28 cellular contexts compared by ENCODE assay signal in the genomic region with DNA sequence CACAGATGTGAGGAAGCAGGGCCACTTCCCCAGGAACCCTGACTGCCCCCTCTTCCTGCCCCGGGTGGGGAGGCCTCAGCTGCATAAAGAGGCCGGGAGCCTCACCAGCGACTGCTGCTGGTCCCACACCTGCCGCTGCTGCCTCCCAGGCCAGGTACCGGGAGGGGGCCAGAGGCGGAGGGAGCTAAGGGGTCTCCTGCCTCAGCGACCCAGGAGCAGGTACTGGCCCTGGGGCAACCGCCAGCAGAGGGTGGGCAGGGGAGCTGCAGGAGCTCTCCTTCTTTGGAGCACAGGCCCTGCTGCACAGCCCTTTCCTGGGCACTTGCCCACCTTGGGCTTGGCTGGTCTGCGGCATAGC. TPM values are rescaled to one million over a fixed set of nuclear protein-coding genes. Genes with fewer than 3 reads are reported as not detected.
DNase-seq lines count a peak whose midpoint lies in the region; ATAC-seq and TF ChIP-seq lines count a peak whose summit lies in the region.
"Had no signal": no experiment of that assay in that cellular context is flagged by ENCODE, and none has a peak within 500 bp of the region (broad histone marks: within the 10 kb centered on the region; RNA-seq: fewer than 3 reads in every experiment).

No MANE protein-coding gene starts in this region.

- H3K36me3 ChIP-seq in BLaER1: no peaks in the 10 kb centered on the region
- H3K36me3 ChIP-seq in BLaER1 treated with 17β-estradiol and CSF1 and Interleukin-3, amounts not matched to agents 10 nM and 100 nM: no peaks in the 10 kb centered on the region
- H3K36me3 ChIP-seq in ascending aorta: no peaks in the 10 kb centered on the region
- H3K36me3 ChIP-seq: HAP-1, MG63, right lobe of liver, transverse colon had no signal

- H3K4me3 Mint-ChIP-seq in activated naive CD8-positive, alpha-beta T cell treated with anti-CD3 and anti-CD28 coated beads for 36 hours: no peak overlapping the region
- peak overlapping the region; percentile 59 to 87 (median 72) for H3K4me3 Mint-ChIP-seq in naive thymus-derived CD8-positive, alpha-beta T cell
- H3K4me3 Mint-ChIP-seq: activated CD4-positive, alpha-beta memory T cell treated with anti-CD3 and anti-CD28 coated beads for 36 hours; T-helper 17 cell had no signal

- H3K9ac ChIP-seq in BLaER1: peak overlapping the region; percentile 53
- peak overlapping the region in 6 of 11 experiments; percentile 24 to 57 (median 45); a peak in 8 of 22 replicates for H3K9ac ChIP-seq in BLaER1 treated with 17β-estradiol and CSF1 and Interleukin-3, amounts not matched to agents 10 nM and 100 nM

- TF ChIP-seq CTCF in ascending aorta (IDR thresholded peaks at IDR 0.05): no peak

- H3K27me3 ChIP-seq in BLaER1: no peaks in the 10 kb centered on the region
- no peaks in the 10 kb centered on the region for H3K27me3 ChIP-seq in BLaER1 treated with 17β-estradiol and CSF1 and Interleukin-3, amounts not matched to agents 10 nM and 100 nM
- H3K27me3 ChIP-seq in ascending aorta: no peaks in the 10 kb centered on the region
- H3K27me3 ChIP-seq: MG63, right lobe of liver, transverse colon had no signal

- peak overlapping the region; percentile 83 for H3K27ac Mint-ChIP-seq in activated naive CD8-positive, alpha-beta T cell treated with anti-CD3 and anti-CD28 coated beads for 36 hours
- peak overlapping the region in 9 of 10 donors; percentile 41 to 95 (median 92) for H3K27ac Mint-ChIP-seq in naive thymus-derived CD8-positive, alpha-beta T cell
- H3K27ac Mint-ChIP-seq: activated CD4-positive, alpha-beta memory T cell treated with anti-CD3 and anti-CD28 coated beads for 36 hours; T-helper 17 cell had no signal

- H3K36me3 Mint-ChIP-seq in activated naive CD8-positive, alpha-beta T cell treated with anti-CD3 and anti-CD28 coated beads for 36 hours: no peaks in the 10 kb centered on the region
- no peaks in the 10 kb centered on the region for H3K36me3 Mint-ChIP-seq in naive thymus-derived CD8-positive, alpha-beta T cell
- H3K36me3 Mint-ChIP-seq: activated CD4-positive, alpha-beta memory T cell treated with anti-CD3 and anti-CD28 coated beads for 36 hours had no signal

- H3K27ac ChIP-seq in BLaER1 (peak overlapping the region; percentile 68), ascending aorta (no peak overlapping the region)
- H3K27ac ChIP-seq in BLaER1 treated with 17β-estradiol and CSF1 and Interleukin-3, amounts not matched to agents 10 nM and 100 nM: peak overlapping the region in 4 of 11 experiments; percentile 15 to 56 (median 30); a peak in 7 of 22 replicates
- H3K27ac ChIP-seq: esophagus muscularis mucosa, right lobe of liver, SK-N-MC, transverse colon had no signal

- no peaks in the 10 kb centered on the region for H3K9me3 Mint-ChIP-seq in activated naive CD8-positive, alpha-beta T cell treated with anti-CD3 and anti-CD28 coated beads for 36 hours
- no peaks in the 10 kb centered on the region for H3K9me3 Mint-ChIP-seq in naive thymus-derived CD8-positive, alpha-beta T cell
- H3K9me3 Mint-ChIP-seq: activated CD4-positive, alpha-beta memory T cell treated with anti-CD3 and anti-CD28 coated beads for 36 hours had no signal

- intact Hi-C loops in ascending aorta (cut with DNase I): no loop called here

- no peaks in the 10 kb centered on the region for H3K27me3 Mint-ChIP-seq in activated naive CD8-positive, alpha-beta T cell treated with anti-CD3 and anti-CD28 coated beads for 36 hours
- H3K27me3 Mint-ChIP-seq in naive thymus-derived CD8-positive, alpha-beta T cell: no peaks in the 10 kb centered on the region
- H3K27me3 Mint-ChIP-seq: activated CD4-positive, alpha-beta memory T cell treated with anti-CD3 and anti-CD28 coated beads for 36 hours; T-helper 17 cell had no signal

- peak overlapping the region; percentile 25; the same call in 1 of the 2 replicates for H3K4me3 ChIP-seq in BLaER1
- no peak overlapping the region; a peak in 2 of 20 replicates for H3K4me3 ChIP-seq in BLaER1 treated with 17β-estradiol and CSF1 and Interleukin-3, amounts not matched to agents 10 nM and 100 nM
- H3K4me3 ChIP-seq in ascending aorta: no peak overlapping the region
- H3K4me3 ChIP-seq: esophagus muscularis mucosa, HAP-1, MG63, right lobe of liver, SK-N-MC, transverse colon had no signal

- DNase-seq in activated naive CD8-positive, alpha-beta T cell treated with anti-CD3 and anti-CD28 coated beads for 36 hours: no peak
- peak in 2 of 10 donors; percentile 34 to 64 for DNase-seq in naive thymus-derived CD8-positive, alpha-beta T cell
- no peak for DNase-seq in ascending aorta (ENCODE audit: low spot score in 2 of 2)
- DNase-seq: activated CD4-positive, alpha-beta memory T cell treated with anti-CD3 and anti-CD28 coated beads for 36 hours; C1 segment of cervical spinal cord; COR-L47; dermis blood vessel endothelial cell; DMS53; foreskin fibroblast; KG1; mammary epithelial cell; MG63; NCI-H1105; NCI-H187; NCI-H2171; NCI-H82; stimulated activated CD4-positive, alpha-beta T cell treated with anti-CD3 and anti-CD28 coated beads, Interleukin-4, amount 100 ng/mL, for 1 hour; T-helper 17 cell; transverse colon had no signal

- POLR2A ChIA-PET in naive thymus-derived CD8-positive, alpha-beta T cell (lab: Charles Lee): interaction anchor here (0.9 to 4.1 kb wide), 5 partner anchors 8 to 330 kb away, joined by 3 to 49 read pairs (median 5); partner anchors contain the start of genes GUK1 and IBA57

- H3K4me1 Mint-ChIP-seq in activated naive CD8-positive, alpha-beta T cell treated with anti-CD3 and anti-CD28 coated beads for 36 hours: peaks cover 26% of the 10 kb centered on the region
- peaks cover 15 to 44% (median 33%) of the 10 kb centered on the region in 4 donors for H3K4me1 Mint-ChIP-seq in naive thymus-derived CD8-positive, alpha-beta T cell

- H3K9me3 ChIP-seq in BLaER1 (no peaks in the 10 kb centered on the region), ascending aorta (no peaks in the 10 kb centered on the region)
- no peaks in the 10 kb centered on the region for H3K9me3 ChIP-seq in BLaER1 treated with 17β-estradiol and CSF1 and Interleukin-3, amounts not matched to agents 10 nM and 100 nM (replicated peaks in 1 of 11)
- H3K9me3 ChIP-seq: esophagus muscularis mucosa, HAP-1, MG63, right lobe of liver, transverse colon had no signal

- peak; percentile 44 to 51 for ATAC-seq in naive thymus-derived CD8-positive, alpha-beta T cell
- ATAC-seq in HG02610 (IDR thresholded peaks at IDR 0.05; ENCODE audit: unreplicated experiment): no peak
- no peak for ATAC-seq in SK-N-SH treated with all-trans-retinoic acid at 6 μM for 48 hours
- ATAC-seq: activated CD4-positive, CD25-positive, alpha-beta regulatory T cell treated with anti-CD3 and anti-CD28 coated beads, Interleukin-2, amount 50 U/mL, for 24 hours; right lobe of liver; T-helper 17 cell had no signal

- peak overlapping the region; percentile 78 for H3K4me2 ChIP-seq in BLaER1
- H3K4me2 ChIP-seq in BLaER1 treated with 17β-estradiol and CSF1 and Interleukin-3, amounts not matched to agents 10 nM and 100 nM: peak overlapping the region; percentile 54 to 83 (median 73)

- H3K4me1 ChIP-seq in BLaER1 (peaks cover 55% of the 10 kb centered on the region), ascending aorta (peaks cover 0 to 4% of the 10 kb centered on the region in 2 donors)
- peaks cover 28 to 64% (median 50%) of the 10 kb centered on the region in 10 experiments for H3K4me1 ChIP-seq in BLaER1 treated with 17β-estradiol and CSF1 and Interleukin-3, amounts not matched to agents 10 nM and 100 nM
- H3K4me1 ChIP-seq: HAP-1, right lobe of liver had no signal

- peaks cover 29% of the 10 kb centered on the region for H4K20me1 ChIP-seq in BLaER1
- H4K20me1 ChIP-seq in BLaER1 treated with 17β-estradiol and CSF1 and Interleukin-3, amounts not matched to agents 10 nM and 100 nM: peaks cover 0 to 55% (median 30%) of the 10 kb centered on the region in 11 experiments; a peak in 12 of 22 replicates

RNA-seq across cellular contexts. Expression of gene GJC2, which starts 6.8 kb away (rescaled TPM):
- total RNA-seq in activated naive CD8-positive, alpha-beta T cell treated with anti-CD3 and anti-CD28 coated beads for 36 hours: 1 to 10 TPM; 1.1 to 1.2 TPM
- total RNA-seq in naive thymus-derived CD8-positive, alpha-beta T cell: 1 to 10 TPM; 2.6 to 2.8 TPM
- under 1 TPM in 2 of 3 donors, not detected in 1; 0.16 to 0.22 TPM for polyA plus RNA-seq in naive thymus-derived CD8-positive, alpha-beta T cell
- 5.4 TPM for total RNA-seq in ascending aorta

RNA-seq across cellular contexts. Expression of gene IBA57, which starts 9.1 kb away (rescaled TPM):
- 10 to 100 TPM; 18.1 to 19.3 TPM for total RNA-seq in activated naive CD8-positive, alpha-beta T cell treated with anti-CD3 and anti-CD28 coated beads for 36 hours
- total RNA-seq in naive thymus-derived CD8-positive, alpha-beta T cell: 10 to 100 TPM; 11.0 to 12.3 TPM
- 1 to 10 TPM; 3.3 to 4.2 (median 3.4) TPM for polyA plus RNA-seq in naive thymus-derived CD8-positive, alpha-beta T cell
- 55.6 TPM for total RNA-seq in ascending aorta

RNA-seq across cellular contexts. Expression of gene GUK1, which starts 16.4 kb away (rescaled TPM):
- total RNA-seq in activated naive CD8-positive, alpha-beta T cell treated with anti-CD3 and anti-CD28 coated beads for 36 hours: 100 to 1,000 TPM; 294 to 304 TPM
- 100 to 1,000 TPM; 189 to 202 TPM for total RNA-seq in naive thymus-derived CD8-positive, alpha-beta T cell
- 100 to 1,000 TPM; 369 to 466 (median 374) TPM for polyA plus RNA-seq in naive thymus-derived CD8-positive, alpha-beta T cell
- total RNA-seq in ascending aorta: 979 TPM

RNA-seq across cellular contexts. Expression of gene MRPL55, which starts 47.4 kb away (rescaled TPM):
- total RNA-seq in activated naive CD8-positive, alpha-beta T cell treated with anti-CD3 and anti-CD28 coated beads for 36 hours: 10 to 100 TPM; 75.0 to 82.4 TPM
- 10 to 100 TPM; 61.9 to 64.8 TPM for total RNA-seq in naive thymus-derived CD8-positive, alpha-beta T cell
- polyA plus RNA-seq in naive thymus-derived CD8-positive, alpha-beta T cell: 100 to 1,000 TPM in 2 of 3 donors, 10 to 100 TPM in 1; 96.9 to 130 (median 103) TPM
- total RNA-seq in ascending aorta: 23.6 TPM

RNA-seq across cellular contexts. Expression of gene OBSCN, which starts 51.3 kb away (rescaled TPM):
- 10 to 100 TPM; 13.7 to 14.9 TPM for total RNA-seq in activated naive CD8-positive, alpha-beta T cell treated with anti-CD3 and anti-CD28 coated beads for 36 hours
- total RNA-seq in naive thymus-derived CD8-positive, alpha-beta T cell: 100 to 1,000 TPM in 1 of 2 experiments, 10 to 100 TPM in 1; 99.3 to 102 TPM
- polyA plus RNA-seq in naive thymus-derived CD8-positive, alpha-beta T cell: 1 to 10 TPM in 2 of 3 donors, under 1 TPM in 1; 0.56 to 4.9 (median 2.4) TPM
- total RNA-seq in ascending aorta: 28.6 TPM

Comparison
In these comparisons a context has a peak if more than half of its experiments do, and no peak if none do; other contexts are left out.
1. ATAC-seq: peak in naive thymus-derived CD8-positive, alpha-beta T cell (2 of 2); none in HG02610 (single experiment) and SK-N-SH treated with all-trans-retinoic acid at 6 μM for 48 hours (single experiment).